Comparison of ENCODE assay signal across 8 cellular contexts in genomic region chr6:159981591-159982245, GRCh38. TPM values are rescaled to one million over a fixed set of nuclear protein-coding genes. Genes with fewer than 3 reads are reported as not detected.
DNase-seq lines count a peak whose midpoint lies in the region; ATAC-seq and TF ChIP-seq lines count a peak whose summit lies in the region.

No MANE protein-coding gene starts in this region.

- ATAC-seq in GM19043 (IDR thresholded peaks at IDR 0.05; ENCODE audit: low read depth, unreplicated experiment) (peak; percentile 54), HG03139 (IDR thresholded peaks at IDR 0.05; ENCODE audit: unreplicated experiment) (peak; percentile 53)
- ATAC-seq in natural killer cell treated with Interleukin-12 subunit alpha and Interleukin-12 subunit beta and Interleukin-15 and Interleukin-18, amount 100 ng/mL, for 72 hours: peak; percentile 56 to 61

- H3K27ac ChIP-seq in SU-DHL-6 (ENCODE audit: low read depth, low read length) (no peak overlapping the region), SJCRH30 (no peak overlapping the region)

- H3K9me2 ChIP-seq in SU-DHL-6 (replicated peaks; ENCODE audit: insufficient read depth, low read length): no peaks in the 10 kb centered on the region

- H3K27me3 Mint-ChIP-seq in endothelial cell (ENCODE audit: unreplicated experiment): peaks cover 17% of the 10 kb centered on the region
- no peaks in the 10 kb centered on the region for H3K27me3 Mint-ChIP-seq in natural killer cell treated with Interleukin-12 subunit alpha and Interleukin-12 subunit beta and Interleukin-15 and Interleukin-18, amount 100 ng/mL, for 72 hours

- peaks cover 65% of the 10 kb centered on the region for H3K4me1 Mint-ChIP-seq in endothelial cell (ENCODE audit: unreplicated experiment)
- peaks cover 87 to 96% of the 10 kb centered on the region in 2 donors for H3K4me1 Mint-ChIP-seq in natural killer cell treated with Interleukin-12 subunit alpha and Interleukin-12 subunit beta and Interleukin-15 and Interleukin-18, amount 100 ng/mL, for 72 hours (ENCODE audit: low read depth in 2 of 2)

- peaks cover 9% of the 10 kb centered on the region for H4K20me1 ChIP-seq in SU-DHL-6 (ENCODE audit: low read depth, low read length)

- H3K9me3 ChIP-seq in SU-DHL-6 (ENCODE audit: insufficient read depth, low read length): no peaks in the 10 kb centered on the region
- no peaks in the 10 kb centered on the region for H3K9me3 ChIP-seq in SJCRH30 (replicated peaks)

- no peaks in the 10 kb centered on the region for H3K9me3 Mint-ChIP-seq in endothelial cell (ENCODE audit: unreplicated experiment)
- H3K9me3 Mint-ChIP-seq in natural killer cell treated with Interleukin-12 subunit alpha and Interleukin-12 subunit beta and Interleukin-15 and Interleukin-18, amount 100 ng/mL, for 72 hours: no peaks in the 10 kb centered on the region

- peak overlapping the region; percentile 25 for H2AFZ ChIP-seq in SU-DHL-6 (ENCODE audit: low read depth, low read length, severe bottlenecking)

- H3K4me3 Mint-ChIP-seq in endothelial cell (ENCODE audit: unreplicated experiment): peak overlapping the region; percentile 81
- peak overlapping the region; percentile 95 for H3K4me3 Mint-ChIP-seq in natural killer cell treated with Interleukin-12 subunit alpha and Interleukin-12 subunit beta and Interleukin-15 and Interleukin-18, amount 100 ng/mL, for 72 hours

- H3K4me1 ChIP-seq in SJCRH30: peaks cover 28% of the 10 kb centered on the region

- H3K36me3 ChIP-seq in SU-DHL-6 (ENCODE audit: low read length) (no peaks in the 10 kb centered on the region), SJCRH30 (no peaks in the 10 kb centered on the region)

- DNase-seq in CD1c-positive myeloid dendritic cell (ENCODE audit: extremely low spot score): peak; percentile 93
- peak; percentile 51 for DNase-seq in endothelial cell (ENCODE audit: low spot score)
- DNase-seq in natural killer cell treated with Interleukin-12 subunit alpha and Interleukin-12 subunit beta and Interleukin-15 and Interleukin-18, amount 100 ng/mL, for 72 hours (ENCODE audit: low spot score): peak; percentile 84
- no peak for DNase-seq in RKO (ENCODE audit: low spot score)
- DNase-seq in SJCRH30: no peak

- H3F3A ChIP-seq in SU-DHL-6 (ENCODE audit: insufficient read depth): no peaks in the 10 kb centered on the region

- H3K4me3 ChIP-seq in SU-DHL-6 (ENCODE audit: insufficient read depth, low read length, poor library complexity, severe bottlenecking) (no peak overlapping the region), SJCRH30 (no peak overlapping the region)

- H3K27me3 ChIP-seq in SU-DHL-6 (ENCODE audit: low read length) (no peaks in the 10 kb centered on the region), SJCRH30 (no peaks in the 10 kb centered on the region)

- peak overlapping the region; percentile 41 for H3K4me2 ChIP-seq in SU-DHL-6 (ENCODE audit: low read depth, low read length, poor library complexity, severe bottlenecking)

- peak overlapping the region; percentile 98 for H3K27ac Mint-ChIP-seq in endothelial cell (ENCODE audit: unreplicated experiment)
- peak overlapping the region; percentile 99 for H3K27ac Mint-ChIP-seq in natural killer cell treated with Interleukin-12 subunit alpha and Interleukin-12 subunit beta and Interleukin-15 and Interleukin-18, amount 100 ng/mL, for 72 hours

- TF ChIP-seq CTCF in SU-DHL-6 (IDR thresholded peaks at IDR 0.05; ENCODE audit: insufficient read depth, low read length, poor library complexity, severe bottlenecking) (no peak), endothelial cell (IDR thresholded peaks at IDR 0.05; ENCODE audit: unreplicated experiment) (no peak)

- H3K9ac ChIP-seq in SU-DHL-6 (ENCODE audit: low read length): peak overlapping the region; percentile 32; the same call in 1 of the 2 replicates

- H3K79me2 ChIP-seq in SU-DHL-6 (ENCODE audit: insufficient read depth, low read length): peaks cover 76% of the 10 kb centered on the region

- peaks cover 6% of the 10 kb centered on the region for H3K36me3 Mint-ChIP-seq in endothelial cell (ENCODE audit: low read depth, unreplicated experiment)
- H3K36me3 Mint-ChIP-seq in natural killer cell treated with Interleukin-12 subunit alpha and Interleukin-12 subunit beta and Interleukin-15 and Interleukin-18, amount 100 ng/mL, for 72 hours: peaks cover 17% of the 10 kb centered on the region

RNA-seq across cellular contexts. Expression of gene IGF2R, which starts 12.8 kb away (rescaled TPM):
- 108 TPM for total RNA-seq in endothelial cell (ENCODE audit: unreplicated experiment)
- total RNA-seq in natural killer cell treated with Interleukin-12 subunit alpha and Interleukin-12 subunit beta and Interleukin-15 and Interleukin-18, amount 100 ng/mL, for 72 hours: 100 to 1,000 TPM; 290 to 377 TPM
- total RNA-seq in SJCRH30 (2014; rRNA removed; shearing (Covaris generic)): 109 and 112 TPM in 2 replicates

Comparison
In these comparisons a context has a peak if more than half of its experiments do, and no peak if none do; other contexts are left out.
1. DNase-seq: peak in CD1c-positive myeloid dendritic cell (single experiment), endothelial cell (single experiment) and natural killer cell treated with Interleukin-12 subunit alpha and Interleukin-12 subunit beta and Interleukin-15 and Interleukin-18, amount 100 ng/mL, for 72 hours (single experiment); none in RKO (single experiment) and SJCRH30 (0 of 2).
2. Peak in every context shown above with its lines, with median percentiles within 50 percentile points of each other: ATAC-seq.